ENCODE assay signal across 8 cellular contexts in genomic region chr2:75053484-75054112, GRCh38.
DNase-seq lines count a peak whose midpoint lies in the region; ATAC-seq, FAIRE-seq and TF ChIP-seq lines count a peak whose summit lies in the region.

No MANE protein-coding gene starts in this region.

- TF ChIP-seq CTCF in colonic mucosa (IDR thresholded peaks at IDR 0.05) (peak; percentile 44), pancreas (IDR thresholded peaks at IDR 0.05) (peak; percentile 23 to 57 (median 42))

- H3K27me3 ChIP-seq in colonic mucosa: no peaks in the 10 kb centered on the region
- H3K27me3 ChIP-seq in pancreas: no peaks in the 10 kb centered on the region

- WGBS in pancreas, 2 donors: 20 to 26% methylated on average over 7 of the region's 7 CpGs

- peak; percentile 73 for FAIRE-seq in GM19239 (lab: Jason Lieb, UNC)
- no peak for FAIRE-seq in pancreas (lab: Jason Lieb, UNC)

- intact Hi-C loops in colonic mucosa (cut with DNase I) (no loop called here), pancreas (cut with DNase I) (loop anchor here in 1 of 3 donors (10.0 kb wide), 1 partner anchor 351 kb away; no protein-coding TSS in a partner anchor)

- no peak overlapping the region for H3K9ac ChIP-seq in colonic mucosa (ENCODE audit: low read depth in 2 of 2, low read length in 2 of 2)

- H3K27ac ChIP-seq in colonic mucosa (no peak overlapping the region), pancreas (no peak overlapping the region)

- H3K36me3 ChIP-seq in colonic mucosa: no peaks in the 10 kb centered on the region
- H3K36me3 ChIP-seq in pancreas: no peaks in the 10 kb centered on the region

- no peaks in the 10 kb centered on the region for H3K9me3 ChIP-seq in colonic mucosa
- H3K9me3 ChIP-seq in pancreas: no peaks in the 10 kb centered on the region

- H3K4me3 ChIP-seq in colonic mucosa: no peak overlapping the region
- no peak overlapping the region for H3K4me3 ChIP-seq in pancreas

- ATAC-seq in HG03108 (IDR thresholded peaks at IDR 0.05; ENCODE audit: unreplicated experiment): peak; percentile 63
- peak; percentile 67 to 89 (median 88) for ATAC-seq in pancreas

- DNase-seq in EH (ENCODE audit: low read depth): peak; percentile 42
- DNase-seq in GM19239 (ENCODE audit: insufficient read length, low spot score): peak; percentile 44
- DNase-seq in NCI-H748 (lab: John Stamatoyannopoulos, UW; ENCODE audit: unreplicated experiment): peak; percentile 60
- no peak for DNase-seq in colonic mucosa
- peak in 4 of 6 donors; percentile 10 to 39 (median 20) for DNase-seq in pancreas
- DNase-seq in NCI-H446 treated with DMSO at 0.1 percent for 48 hours (lab: John Stamatoyannopoulos, UW): no peak
- DNase-seq in T-helper 2 cell: no peak

- H3K4me1 ChIP-seq in colonic mucosa (no peaks in the 10 kb centered on the region), pancreas (no peaks in the 10 kb centered on the region)

Comparison
In these comparisons a context has a peak if more than half of its experiments do, and no peak if none do; other contexts are left out.
1. DNase-seq: peak in EH (single experiment), GM19239 (single experiment), NCI-H748 (single experiment) and pancreas (4 of 6); none in colonic mucosa (single experiment), NCI-H446 treated with DMSO at 0.1 percent for 48 hours (single experiment) and T-helper 2 cell (0 of 5).